In the genomic region with DNA sequence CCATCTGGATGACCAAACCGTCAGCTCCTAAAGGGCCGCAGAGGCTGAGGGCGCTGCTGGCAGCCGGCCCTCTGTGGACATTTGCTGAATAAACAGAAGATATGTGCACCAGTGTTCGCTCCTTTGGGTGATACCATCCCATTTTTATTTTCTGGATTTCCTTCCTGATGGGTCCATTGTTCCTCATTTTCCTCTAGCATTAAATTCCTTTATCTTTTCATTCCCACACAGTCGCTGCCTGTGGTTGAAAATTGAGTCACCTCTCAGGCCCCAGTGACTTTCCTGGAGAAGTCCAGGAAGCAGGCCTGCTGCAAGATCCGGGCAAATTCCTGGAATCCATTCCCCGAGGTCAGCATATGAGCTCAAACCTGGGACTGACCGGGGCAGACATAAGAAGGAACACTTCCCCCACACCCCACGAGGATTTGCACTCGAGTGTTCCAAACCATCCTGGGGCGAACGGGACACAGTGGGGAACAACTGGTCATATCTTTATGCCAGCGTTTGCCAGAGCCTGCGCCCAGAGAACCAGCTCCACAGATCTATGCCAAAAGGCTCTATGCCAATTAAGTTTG, we compare ENCODE assay signal across 15 cellular contexts.
A peak's percentile ranks its signal among the peaks of the same experiment; 100 is the strongest.
DNase-seq lines count a peak whose midpoint lies in the region; TF ChIP-seq lines count a peak whose summit lies in the region.
"Had no signal": no experiment of that assay in that cellular context is flagged by ENCODE, and none has a peak within 500 bp of the region (broad histone marks: within the 10 kb centered on the region; RNA-seq: fewer than 3 reads in every experiment).

No MANE protein-coding gene starts in this region.

- no peak overlapping the region for H2AK5ac ChIP-seq in H9 (ENCODE audit: insufficient read length, low read length)

- H2BK12ac ChIP-seq in H9 (ENCODE audit: insufficient read length, low read depth, low read length) = no peak overlapping the region

- H4K8ac ChIP-seq in H9 (replicated peaks; ENCODE audit: insufficient read length, low read depth, low read length) = no peak overlapping the region

- H2BK15ac ChIP-seq in H9 (ENCODE audit: low read depth, low read length) = no peak overlapping the region

- H3K4me3 ChIP-seq in ascending aorta = no peak overlapping the region
- H3K4me3 ChIP-seq: BLaER1 treated with 17β-estradiol and CSF1 and Interleukin-3, amounts not matched to agents 10 nM and 100 nM; heart right ventricle had no signal

- peaks cover 0 to 10% of the 10 kb centered on the region in 2 donors for H3K36me3 ChIP-seq in ascending aorta
- H3K36me3 ChIP-seq: BLaER1 treated with 17β-estradiol and CSF1 and Interleukin-3, amounts not matched to agents 10 nM and 100 nM; heart right ventricle had no signal

- no peak overlapping the region for H2BK20ac ChIP-seq in H9 (ENCODE audit: low read depth, low read length, poor library complexity, severe bottlenecking)

- no peaks in the 10 kb centered on the region for H3K79me2 ChIP-seq in H9 (ENCODE audit: insufficient read depth, low read length)

- H4K5ac ChIP-seq in H9 (ENCODE audit: insufficient read length, low read depth, low read length) = no peak overlapping the region

- peaks cover 4 to 9% (median 7%) of the 10 kb centered on the region in 3 experiments; a peak in 3 of 7 replicates for H3K36me3 Mint-ChIP-seq in H9 (ENCODE audit: insufficient read depth in 1 of 3, low read depth in 3 of 3)
- H3K36me3 Mint-ChIP-seq: activated naive CD4-positive, alpha-beta T cell treated with anti-CD3 and anti-CD28 coated beads, Interleukin-2, amount 50 U/mL, for 24 hours had no signal

- peak; percentile 39 for DNase-seq in NCI-H1092 (lab: John Stamatoyannopoulos, UW)
- peak in 1 of 2 donors; percentile 76 for DNase-seq in ascending aorta (ENCODE audit: low spot score in 2 of 2)
- DNase-seq in lung microvascular endothelial cell (ENCODE audit: low read depth in 2 of 2) = peak; percentile 88 to 92
- no peak for DNase-seq in H9
- no peak for DNase-seq in hypothalamus (lab: John Stamatoyannopoulos, UW)
- no peak for DNase-seq in head of caudate nucleus
- DNase-seq in AG20443 (ENCODE audit: low spot score) = no peak
- DNase-seq: activated CD4-positive, alpha-beta T cell treated with anti-CD3 and anti-CD28 coated beads, Interleukin-2, amount 10 ng/mL, durations not matched to agents 24 days and 14 days; heart right ventricle; NCI-H187 treated with DMSO at 0.1 percent for 48 hours; stimulated activated CD4-positive, alpha-beta T cell treated with anti-CD3 and anti-CD28 coated beads, Interleukin-15, amount 100 ng/mL, for 24 hours had no signal

- WGBS in H9 (ENCODE audit: extremely low coverage, insufficient read length, low lambda C conversion rate) = no CpG with 5 or more reads among the region's 15 CpGs

- no peak for TF ChIP-seq CTCF in C4-2B (conservative IDR thresholded peaks at IDR 0.05)
- TF ChIP-seq CTCF in ascending aorta (IDR thresholded peaks at IDR 0.05) = no peak
- TF ChIP-seq CTCF in H9 (conservative IDR thresholded peaks at IDR 0.05) = no peak

- no peaks in the 10 kb centered on the region for H3K23me2 ChIP-seq in H9 (ENCODE audit: insufficient read length, low read depth, low read length, poor library complexity, severe bottlenecking)

- H3K9ac ChIP-seq in H9 (ENCODE audit: extremely low read depth, insufficient read length, low read length) = no peak overlapping the region
- H3K9ac ChIP-seq: BLaER1 treated with 17β-estradiol and CSF1 and Interleukin-3, amounts not matched to agents 10 nM and 100 nM had no signal

- H2BK5ac ChIP-seq in H9 (ENCODE audit: insufficient read length, low read length) = no peak overlapping the region

- no peak overlapping the region for H3K14ac ChIP-seq in H9 (ENCODE audit: insufficient read depth, low read length)

- H3K9me3 ChIP-seq in ascending aorta = no peaks in the 10 kb centered on the region
- H3K9me3 ChIP-seq in H9 (ENCODE audit: control insufficient read depth, low read depth, low read length) = no peaks in the 10 kb centered on the region

- no peak overlapping the region for H4K91ac ChIP-seq in H9 (ENCODE audit: insufficient read length, low read depth, low read length)

- no peak overlapping the region for H3K56ac ChIP-seq in H9 (ENCODE audit: insufficient read length, low read depth, low read length)

- no peak overlapping the region for H3K18ac ChIP-seq in H9 (ENCODE audit: insufficient read length, low read depth, low read length)

- H3K4me1 ChIP-seq in ascending aorta (peaks cover 0 to 7% of the 10 kb centered on the region in 2 donors), H9 (ENCODE audit: insufficient read depth, low read length) (no peaks in the 10 kb centered on the region)
- H3K4me1 ChIP-seq: BLaER1 treated with 17β-estradiol and CSF1 and Interleukin-3, amounts not matched to agents 10 nM and 100 nM had no signal

- H3K27me3 ChIP-seq in ascending aorta (no peaks in the 10 kb centered on the region), H9 (ENCODE audit: insufficient read depth, low read length) (no peaks in the 10 kb centered on the region)
- H3K27me3 ChIP-seq: BLaER1 treated with 17β-estradiol and CSF1 and Interleukin-3, amounts not matched to agents 10 nM and 100 nM; heart right ventricle had no signal

- no peaks in the 10 kb centered on the region for H3K27me3 Mint-ChIP-seq in H9 (ENCODE audit: low read depth)
- H3K27me3 Mint-ChIP-seq: activated CD4-positive, alpha-beta T cell treated with anti-CD3 and anti-CD28 coated beads, Interleukin-2, amount 10 ng/mL, durations not matched to agents 24 days and 14 days; activated naive CD4-positive, alpha-beta T cell treated with anti-CD3 and anti-CD28 coated beads, Interleukin-2, amount 50 U/mL, for 24 hours; dendritic cell treated with granulocyte-macrophage colony-stimulating factor and Interleukin-4, amounts not matched to agents 40 ng/mL and 50 ng/mL, for 4 days had no signal

- no peak overlapping the region for H3K4ac ChIP-seq in H9 (ENCODE audit: low read depth, low read length)

- no peak overlapping the region for H3K4me2 ChIP-seq in H9 (ENCODE audit: insufficient read depth, insufficient read length, low read length)
- H3K4me2 ChIP-seq: BLaER1 treated with 17β-estradiol and CSF1 and Interleukin-3, amounts not matched to agents 10 nM and 100 nM had no signal

- no peak overlapping the region for H3K4me3 Mint-ChIP-seq in H9
- H3K4me3 Mint-ChIP-seq: activated CD4-positive, alpha-beta T cell treated with anti-CD3 and anti-CD28 coated beads, Interleukin-2, amount 10 ng/mL, durations not matched to agents 24 days and 14 days; activated naive CD4-positive, alpha-beta T cell treated with anti-CD3 and anti-CD28 coated beads, Interleukin-2, amount 50 U/mL, for 24 hours; dendritic cell treated with granulocyte-macrophage colony-stimulating factor and Interleukin-4, amounts not matched to agents 40 ng/mL and 50 ng/mL, for 4 days had no signal

- H3K9me3 Mint-ChIP-seq in H9 = peaks cover 0 to 10% of the 10 kb centered on the region in 2 experiments; a peak in 3 of 5 replicates
- H3K9me3 Mint-ChIP-seq: activated CD4-positive, alpha-beta T cell treated with anti-CD3 and anti-CD28 coated beads, Interleukin-2, amount 10 ng/mL, durations not matched to agents 24 days and 14 days; activated naive CD4-positive, alpha-beta T cell treated with anti-CD3 and anti-CD28 coated beads, Interleukin-2, amount 50 U/mL, for 24 hours had no signal

- no peak overlapping the region for H3K23ac ChIP-seq in H9 (ENCODE audit: insufficient read length, low read depth, low read length)

- no peaks in the 10 kb centered on the region for H3K79me1 ChIP-seq in H9 (ENCODE audit: insufficient read depth, low read depth, low read length, poor library complexity, severe bottlenecking)

- peak overlapping the region; percentile 84 for H3K27ac ChIP-seq in C4-2B
- H3K27ac ChIP-seq in ascending aorta = peak overlapping the region; percentile 12 to 54
- no peak overlapping the region for H3K27ac ChIP-seq in H9 (ENCODE audit: insufficient read length, low read depth, low read length)
- H3K27ac ChIP-seq: BLaER1 treated with 17β-estradiol and CSF1 and Interleukin-3, amounts not matched to agents 10 nM and 100 nM had no signal

- H3T11ph ChIP-seq in H9 (ENCODE audit: low read length) = no peak overlapping the region

- H2BK120ac ChIP-seq in H9 (ENCODE audit: low read depth, low read length, poor library complexity, severe bottlenecking) = no peak overlapping the region

- intact Hi-C loops in ascending aorta (cut with DNase I) (no loop called here), head of caudate nucleus (cut with DNase I) (no loop called here)

- H2AFZ ChIP-seq in H9 (ENCODE audit: low read length) = no peak overlapping the region

- H3K4me1 Mint-ChIP-seq in H9 = peaks cover 0 to 3% of the 10 kb centered on the region in 2 experiments; a peak in 1 of 4 replicates

- H3K27ac Mint-ChIP-seq in H9 = peak overlapping the region in 1 of 3 experiments; percentile 39; a peak in 2 of 7 replicates
- H3K27ac Mint-ChIP-seq: activated CD4-positive, alpha-beta T cell treated with anti-CD3 and anti-CD28 coated beads, Interleukin-2, amount 10 ng/mL, durations not matched to agents 24 days and 14 days; activated naive CD4-positive, alpha-beta T cell treated with anti-CD3 and anti-CD28 coated beads, Interleukin-2, amount 50 U/mL, for 24 hours; dendritic cell treated with granulocyte-macrophage colony-stimulating factor and Interleukin-4, amounts not matched to agents 40 ng/mL and 50 ng/mL, for 4 days had no signal

- no peaks in the 10 kb centered on the region for H4K20me1 ChIP-seq in H9 (ENCODE audit: control insufficient read depth, insufficient read depth, insufficient read length)
- H4K20me1 ChIP-seq: BLaER1 treated with 17β-estradiol and CSF1 and Interleukin-3, amounts not matched to agents 10 nM and 100 nM had no signal

Comparison
In these comparisons a context has a peak if more than half of its experiments do, and no peak if none do; other contexts are left out.
1. DNase-seq: peak in NCI-H1092 (single experiment) and lung microvascular endothelial cell (2 of 2); none in H9 (single experiment), hypothalamus (0 of 51), head of caudate nucleus (0 of 42) and AG20443 (single experiment).